Comparison of ENCODE assay signal across 8 cellular contexts in genomic region chr14:60248697-60249314, GRCh38. TPM values are rescaled to one million over a fixed set of nuclear protein-coding genes. Genes with fewer than 3 reads are reported as not detected.
DNase-seq lines count a peak whose midpoint lies in the region; ATAC-seq lines count a peak whose summit lies in the region.

Gene PPM1A, plus strand, starts transcription at chr14:60249221. Its CDS starts 33,483 bp downstream, at chr14:60282704.

- ATAC-seq in GM19468 (IDR thresholded peaks at IDR 0.05; ENCODE audit: extremely low read depth, unreplicated experiment) = peak; percentile 76

- H3K27me3 Mint-ChIP-seq in CD8-positive, alpha-beta memory T cell = peaks cover 0 to 4% of the 10 kb centered on the region in 2 donors

- no peaks in the 10 kb centered on the region for H3K27me3 ChIP-seq in CD8-positive, alpha-beta memory T cell (ENCODE audit: insufficient read depth, low read length, poor library complexity, severe bottlenecking)

- H3K4me3 Mint-ChIP-seq in CD8-positive, alpha-beta memory T cell = peak within 1 kb of the TSS; percentile 90 to 99 (median 95)

- peak within 1 kb of the TSS; percentile 94 for H3K27ac ChIP-seq in CD8-positive, alpha-beta memory T cell (ENCODE audit: low read depth, low read length)

- peak within 1 kb of the TSS; percentile 78 for H3K4me3 ChIP-seq in CD8-positive, alpha-beta memory T cell (ENCODE audit: low read length)

- no peaks in the 10 kb centered on the region for H3K9me3 ChIP-seq in CD8-positive, alpha-beta memory T cell (ENCODE audit: low read length)

- POLR2A ChIA-PET in CD8-positive, alpha-beta memory T cell (lab: Charles Lee) = interaction anchor here (0.6 to 2.7 kb wide), 23 partner anchors 11 to 1951 kb away, joined by 3 to 37 read pairs (median 4); partner anchors contain the start of genes ARID4A, DAAM1, DHRS7 and JKAMP

- H3K4me1 Mint-ChIP-seq in CD8-positive, alpha-beta memory T cell = peaks cover 50 to 52% (median 52%) of the 10 kb centered on the region in 3 donors

- H3K36me3 ChIP-seq in CD8-positive, alpha-beta memory T cell (ENCODE audit: insufficient read depth, low read length) = no peaks in the 10 kb centered on the region

- CTCF ChIA-PET in CD8-positive, alpha-beta memory T cell (lab: Charles Lee) = interaction anchor here (1.0 to 2.8 kb wide), 9 partner anchors 17 to 1031 kb away, joined by 3 to 16 read pairs (median 4); partner anchors contain the start of gene DHRS7

- peaks cover 0 to 2% (median 0%) of the 10 kb centered on the region in 5 donors for H3K9me3 Mint-ChIP-seq in CD8-positive, alpha-beta memory T cell

- peak within 1 kb of the TSS; percentile 97 to 100 (median 100) for H3K27ac Mint-ChIP-seq in CD8-positive, alpha-beta memory T cell

- peak; percentile 93 to 97 (median 94) for DNase-seq in CD8-positive, alpha-beta memory T cell
- peak; percentile 72 for DNase-seq in HS-27A (ENCODE audit: low read depth)
- DNase-seq in NK-92 treated with Interleukin-12 subunit alpha and Interleukin-12 subunit beta, amount 100 ng/mL, for 24 hours (lab: John Stamatoyannopoulos, UW) = peak; percentile 90
- DNase-seq in activated CD8-positive, alpha-beta memory T cell treated with anti-CD3 and anti-CD28 coated beads for 24 hours = peak; percentile 97
- DNase-seq in effector CD8-positive, alpha-beta T cell (lab: John Stamatoyannopoulos, UW) = peak; percentile 88
- peak; percentile 97 for DNase-seq in lung microvascular endothelial cell (ENCODE audit: low read depth in 2 of 2)
- peak; percentile 92 to 95 (median 93) for DNase-seq in stimulated activated CD4-positive, alpha-beta T cell treated with anti-CD3 and anti-CD28 coated beads, TNF-alpha, amount 100 ng/mL, for 4 hours (ENCODE audit: low read depth in 3 of 3)

- H3K36me3 Mint-ChIP-seq in CD8-positive, alpha-beta memory T cell = peaks cover 0 to 14% (median 0%) of the 10 kb centered on the region in 3 donors

- peaks cover 24% of the 10 kb centered on the region for H3K4me1 ChIP-seq in CD8-positive, alpha-beta memory T cell (ENCODE audit: insufficient read depth, low read length)

RNA-seq across cellular contexts. Expression of gene PPM1A, which starts in this region (rescaled TPM):
- 10 to 100 TPM; 54.6 to 55.3 TPM for total RNA-seq in CD8-positive, alpha-beta memory T cell
- 22.3 TPM for polyA plus RNA-seq in CD8-positive, alpha-beta memory T cell
- total RNA-seq in lung microvascular endothelial cell = 10.2 and 13.5 TPM in 2 replicates

Comparison
In these comparisons a context has a peak if more than half of its experiments do, and no peak if none do; other contexts are left out.
1. Peak in every context shown above with its lines: DNase-seq, ATAC-seq, H3K4me3 ChIP-seq and H3K27ac ChIP-seq.